ENCODE assay signal across 1 cellular context in genomic region chr6:144362042-144363018, GRCh38.
A peak's percentile ranks its signal among the peaks of the same experiment; 100 is the strongest.
TF ChIP-seq lines count a peak whose summit lies in the region.

No MANE protein-coding gene starts in this region.

TF ChIP-seq in HepG2, 621 proteins besides CTCF, POLR2A, EP300 and RAD21 (continued from another document):
- TF ChIP-seq ZBTB26 (CRISPR knock-in tag; IDR thresholded peaks at IDR 0.05; ENCODE audit: borderline replicate concordance): 0 out of 2 replicates have a peak, but pooled peaks have one; percentile 24
- TF ChIP-seq HOXA5 (CRISPR knock-in tag; IDR thresholded peaks at IDR 0.05): no peak
- no peak for TF ChIP-seq MAFF (IDR thresholded peaks at IDR 0.05; ENCODE audit: low read depth, low read length)
- TF ChIP-seq ZFP91 (CRISPR knock-in tag; IDR thresholded peaks at IDR 0.05; ENCODE audit: borderline replicate concordance): peak; percentile 24; the same call in 1 of the 2 replicates
- no peak for TF ChIP-seq GABPB1 (CRISPR knock-in tag; IDR thresholded peaks at IDR 0.05)
- TF ChIP-seq HNF1B (CRISPR knock-in tag; IDR thresholded peaks at IDR 0.05): no peak
- TF ChIP-seq ZKSCAN1 (IDR thresholded peaks at IDR 0.05; ENCODE audit: low read length): peak; percentile 99
- peak in 1 of 2 experiments; percentile 96; a peak in 2 of 4 replicates for TF ChIP-seq ATF4 (CRISPR knock-in tag; IDR thresholded peaks at IDR 0.05)
- no peak for TF ChIP-seq HNRNPH1 (optimal IDR thresholded peaks at IDR 0.05; ENCODE audit: low read depth, low read length)
- no peak for TF ChIP-seq LCORL (IDR thresholded peaks at IDR 0.05)
- TF ChIP-seq LCORL (CRISPR knock-in tag; IDR thresholded peaks at IDR 0.05): 0 out of 2 replicates have a peak, but pooled peaks have one; percentile 26
- peak; percentile 54 for TF ChIP-seq CEBPG (CRISPR knock-in tag; IDR thresholded peaks at IDR 0.05)
- TF ChIP-seq SP140L (CRISPR knock-in tag; IDR thresholded peaks at IDR 0.05; ENCODE audit: borderline replicate concordance): no peak
- TF ChIP-seq ZNF709 (CRISPR knock-in tag; IDR thresholded peaks at IDR 0.05): no peak
- TF ChIP-seq RCOR2 (CRISPR knock-in tag; IDR thresholded peaks at IDR 0.05): no peak
- TF ChIP-seq BCL6 (CRISPR knock-in tag; IDR thresholded peaks at IDR 0.05): 0 out of 2 replicates have a peak, but pooled peaks have one; percentile 4
- TF ChIP-seq TSC22D2 (CRISPR knock-in tag; IDR thresholded peaks at IDR 0.05; ENCODE audit: borderline replicate concordance): no peak
- TF ChIP-seq CREB3 (CRISPR knock-in tag; IDR thresholded peaks at IDR 0.05): no peak
- 0 out of 2 replicates have a peak, but pooled peaks have one; percentile 38 for TF ChIP-seq CEBPB (IDR thresholded peaks at IDR 0.05; ENCODE audit: borderline replicate concordance, low read depth, low read length)
- 0 out of 2 replicates have a peak, but pooled peaks have one; percentile 16 for TF ChIP-seq CCDC6 (CRISPR knock-in tag; IDR thresholded peaks at IDR 0.05)
- TF ChIP-seq GMEB2 (CRISPR knock-in tag; IDR thresholded peaks at IDR 0.05; ENCODE audit: low read depth): no peak
- no peak for TF ChIP-seq ELF4 (CRISPR knock-in tag; IDR thresholded peaks at IDR 0.05; ENCODE audit: borderline replicate concordance)
- TF ChIP-seq PAF1 (CRISPR knock-in tag; IDR thresholded peaks at IDR 0.05): no peak
- no peak for TF ChIP-seq NR2F6 (IDR thresholded peaks at IDR 0.05)
- peak; percentile 20; the same call in 1 of the 2 replicates for TF ChIP-seq NR2F6 (CRISPR knock-in tag; IDR thresholded peaks at IDR 0.05)
- peak; percentile 45; the same call in 1 of the 2 replicates for TF ChIP-seq RXRA (CRISPR knock-in tag; IDR thresholded peaks at IDR 0.05)
- TF ChIP-seq JUND (CRISPR knock-in tag; IDR thresholded peaks at IDR 0.05): no peak
- TF ChIP-seq SAP130 (CRISPR knock-in tag; IDR thresholded peaks at IDR 0.05; ENCODE audit: low read depth): peak; percentile 43
- peak; percentile 70; the same call in 1 of the 2 replicates for TF ChIP-seq MED1 (CRISPR knock-in tag; IDR thresholded peaks at IDR 0.05)
- TF ChIP-seq DNMT3B (CRISPR knock-in tag; conservative IDR thresholded peaks at IDR 0.05): no peak
- peak; percentile 92; the same call in 1 of the 2 replicates for TF ChIP-seq THRA (CRISPR knock-in tag; IDR thresholded peaks at IDR 0.05; ENCODE audit: borderline replicate concordance)
- TF ChIP-seq ZNF687 (CRISPR knock-in tag; IDR thresholded peaks at IDR 0.05): peak; percentile 40
- no peak for TF ChIP-seq ZNF547 (CRISPR knock-in tag; IDR thresholded peaks at IDR 0.05)
- peak; percentile 36; the same call in 1 of the 2 replicates for TF ChIP-seq ZMYM4 (CRISPR knock-in tag; IDR thresholded peaks at IDR 0.05)
- no peak for TF ChIP-seq KDM4B (CRISPR knock-in tag; IDR thresholded peaks at IDR 0.05)
- TF ChIP-seq ATF3 (CRISPR knock-in tag; IDR thresholded peaks at IDR 0.05): no peak
- TF ChIP-seq NR2F1 (CRISPR knock-in tag; IDR thresholded peaks at IDR 0.05): 0 out of 4 replicates have a peak, but pooled peaks of 1 of the 2 experiments have one; percentile 43
- TF ChIP-seq HMG20A (CRISPR knock-in tag; IDR thresholded peaks at IDR 0.05; ENCODE audit: borderline replicate concordance): 0 out of 2 replicates have a peak, but pooled peaks have one; percentile 6
TF ChIP-seq in HepG2: peak in this region for 20.
